Comparison of ENCODE assay signal across 1 cellular context in the genomic region with DNA sequence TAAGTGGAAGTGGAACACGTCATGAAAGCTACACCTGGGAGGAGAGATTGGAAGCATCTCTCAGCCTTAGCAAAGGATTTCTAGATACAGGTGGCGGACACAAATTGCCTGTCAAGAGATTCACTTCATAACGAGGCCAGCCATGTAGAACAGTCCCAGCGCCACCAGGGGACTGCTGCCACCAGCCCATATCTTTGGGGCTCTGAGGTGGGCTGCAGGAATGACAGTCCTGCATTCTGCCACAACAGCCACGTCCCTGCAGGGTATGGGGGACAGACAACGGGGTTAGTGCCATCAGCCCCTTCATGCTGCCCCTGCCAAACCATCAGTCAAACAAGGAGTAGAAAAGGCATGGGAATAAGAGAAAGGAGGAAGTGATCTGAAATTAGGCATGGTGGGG.
TF ChIP-seq lines count a peak whose summit lies in the region.

No MANE protein-coding gene starts in this region.

TF ChIP-seq in GM23338, 12 proteins besides CTCF, POLR2A, EP300 and RAD21 (continued from another document):
- TF ChIP-seq, protein P1, sequence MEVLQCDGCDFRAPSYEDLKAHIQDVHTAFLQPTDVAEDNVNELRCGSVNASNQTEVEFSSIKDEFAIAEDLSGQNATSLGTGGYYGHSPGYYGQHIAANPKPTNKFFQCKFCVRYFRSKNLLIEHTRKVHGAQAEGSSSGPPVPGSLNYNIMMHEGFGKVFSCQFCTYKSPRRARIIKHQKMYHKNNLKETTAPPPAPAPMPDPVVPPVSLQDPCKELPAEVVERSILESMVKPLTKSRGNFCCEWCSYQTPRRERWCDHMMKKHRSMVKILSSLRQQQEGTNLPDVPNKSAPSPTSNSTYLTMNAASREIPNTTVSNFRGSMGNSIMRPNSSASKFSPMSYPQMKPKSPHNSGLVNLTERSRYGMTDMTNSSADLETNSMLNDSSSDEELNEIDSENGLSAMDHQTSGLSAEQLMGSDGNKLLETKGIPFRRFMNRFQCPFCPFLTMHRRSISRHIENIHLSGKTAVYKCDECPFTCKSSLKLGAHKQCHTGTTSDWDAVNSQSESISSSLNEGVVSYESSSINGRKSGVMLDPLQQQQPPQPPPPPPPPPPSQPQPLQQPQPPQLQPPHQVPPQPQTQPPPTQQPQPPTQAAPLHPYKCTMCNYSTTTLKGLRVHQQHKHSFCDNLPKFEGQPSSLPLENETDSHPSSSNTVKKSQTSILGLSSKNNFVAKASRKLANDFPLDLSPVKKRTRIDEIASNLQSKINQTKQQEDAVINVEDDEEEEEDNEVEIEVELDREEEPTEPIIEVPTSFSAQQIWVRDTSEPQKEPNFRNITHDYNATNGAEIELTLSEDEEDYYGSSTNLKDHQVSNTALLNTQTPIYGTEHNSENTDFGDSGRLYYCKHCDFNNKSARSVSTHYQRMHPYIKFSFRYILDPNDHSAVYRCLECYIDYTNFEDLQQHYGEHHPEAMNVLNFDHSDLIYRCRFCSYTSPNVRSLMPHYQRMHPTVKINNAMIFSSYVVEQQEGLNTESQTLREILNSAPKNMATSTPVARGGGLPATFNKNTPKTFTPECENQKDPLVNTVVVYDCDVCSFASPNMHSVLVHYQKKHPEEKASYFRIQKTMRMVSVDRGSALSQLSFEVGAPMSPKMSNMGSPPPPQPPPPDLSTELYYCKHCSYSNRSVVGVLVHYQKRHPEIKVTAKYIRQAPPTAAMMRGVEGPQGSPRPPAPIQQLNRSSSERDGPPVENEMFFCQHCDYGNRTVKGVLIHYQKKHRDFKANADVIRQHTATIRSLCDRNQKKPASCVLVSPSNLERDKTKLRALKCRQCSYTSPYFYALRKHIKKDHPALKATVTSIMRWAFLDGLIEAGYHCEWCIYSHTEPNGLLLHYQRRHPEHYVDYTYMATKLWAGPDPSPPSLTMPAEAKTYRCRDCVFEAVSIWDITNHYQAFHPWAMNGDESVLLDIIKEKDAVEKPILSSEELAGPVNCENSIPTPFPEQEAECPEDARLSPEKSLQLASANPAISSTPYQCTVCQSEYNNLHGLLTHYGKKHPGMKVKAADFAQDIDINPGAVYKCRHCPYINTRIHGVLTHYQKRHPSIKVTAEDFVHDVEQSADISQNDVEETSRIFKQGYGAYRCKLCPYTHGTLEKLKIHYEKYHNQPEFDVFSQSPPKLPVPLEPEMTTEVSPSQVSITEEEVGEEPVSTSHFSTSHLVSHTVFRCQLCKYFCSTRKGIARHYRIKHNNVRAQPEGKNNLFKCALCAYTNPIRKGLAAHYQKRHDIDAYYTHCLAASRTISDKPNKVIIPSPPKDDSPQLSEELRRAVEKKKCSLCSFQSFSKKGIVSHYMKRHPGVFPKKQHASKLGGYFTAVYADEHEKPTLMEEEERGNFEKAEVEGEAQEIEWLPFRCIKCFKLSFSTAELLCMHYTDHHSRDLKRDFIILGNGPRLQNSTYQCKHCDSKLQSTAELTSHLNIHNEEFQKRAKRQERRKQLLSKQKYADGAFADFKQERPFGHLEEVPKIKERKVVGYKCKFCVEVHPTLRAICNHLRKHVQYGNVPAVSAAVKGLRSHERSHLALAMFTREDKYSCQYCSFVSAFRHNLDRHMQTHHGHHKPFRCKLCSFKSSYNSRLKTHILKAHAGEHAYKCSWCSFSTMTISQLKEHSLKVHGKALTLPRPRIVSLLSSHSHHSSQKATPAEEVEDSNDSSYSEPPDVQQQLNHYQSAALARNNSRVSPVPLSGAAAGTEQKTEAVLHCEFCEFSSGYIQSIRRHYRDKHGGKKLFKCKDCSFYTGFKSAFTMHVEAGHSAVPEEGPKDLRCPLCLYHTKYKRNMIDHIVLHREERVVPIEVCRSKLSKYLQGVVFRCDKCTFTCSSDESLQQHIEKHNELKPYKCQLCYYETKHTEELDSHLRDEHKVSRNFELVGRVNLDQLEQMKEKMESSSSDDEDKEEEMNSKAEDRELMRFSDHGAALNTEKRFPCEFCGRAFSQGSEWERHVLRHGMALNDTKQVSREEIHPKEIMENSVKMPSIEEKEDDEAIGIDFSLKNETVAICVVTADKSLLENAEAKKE (CRISPR knock-in tag; IDR thresholded peaks at IDR 0.05) = no peak
- TF ChIP-seq JUNB (IDR thresholded peaks at IDR 0.05; ENCODE audit: unreplicated experiment) = no peak
- TF ChIP-seq ZNF331 (CRISPR knock-in tag; IDR thresholded peaks at IDR 0.05; ENCODE audit: low read depth) = no peak
- TF ChIP-seq EZH2 (IDR thresholded peaks at IDR 0.05; ENCODE audit: low read depth, unreplicated experiment) = no peak
- no peak for TF ChIP-seq POLR2AphosphoS5 (IDR thresholded peaks at IDR 0.05; ENCODE audit: low read depth)
- TF ChIP-seq, protein P2, sequence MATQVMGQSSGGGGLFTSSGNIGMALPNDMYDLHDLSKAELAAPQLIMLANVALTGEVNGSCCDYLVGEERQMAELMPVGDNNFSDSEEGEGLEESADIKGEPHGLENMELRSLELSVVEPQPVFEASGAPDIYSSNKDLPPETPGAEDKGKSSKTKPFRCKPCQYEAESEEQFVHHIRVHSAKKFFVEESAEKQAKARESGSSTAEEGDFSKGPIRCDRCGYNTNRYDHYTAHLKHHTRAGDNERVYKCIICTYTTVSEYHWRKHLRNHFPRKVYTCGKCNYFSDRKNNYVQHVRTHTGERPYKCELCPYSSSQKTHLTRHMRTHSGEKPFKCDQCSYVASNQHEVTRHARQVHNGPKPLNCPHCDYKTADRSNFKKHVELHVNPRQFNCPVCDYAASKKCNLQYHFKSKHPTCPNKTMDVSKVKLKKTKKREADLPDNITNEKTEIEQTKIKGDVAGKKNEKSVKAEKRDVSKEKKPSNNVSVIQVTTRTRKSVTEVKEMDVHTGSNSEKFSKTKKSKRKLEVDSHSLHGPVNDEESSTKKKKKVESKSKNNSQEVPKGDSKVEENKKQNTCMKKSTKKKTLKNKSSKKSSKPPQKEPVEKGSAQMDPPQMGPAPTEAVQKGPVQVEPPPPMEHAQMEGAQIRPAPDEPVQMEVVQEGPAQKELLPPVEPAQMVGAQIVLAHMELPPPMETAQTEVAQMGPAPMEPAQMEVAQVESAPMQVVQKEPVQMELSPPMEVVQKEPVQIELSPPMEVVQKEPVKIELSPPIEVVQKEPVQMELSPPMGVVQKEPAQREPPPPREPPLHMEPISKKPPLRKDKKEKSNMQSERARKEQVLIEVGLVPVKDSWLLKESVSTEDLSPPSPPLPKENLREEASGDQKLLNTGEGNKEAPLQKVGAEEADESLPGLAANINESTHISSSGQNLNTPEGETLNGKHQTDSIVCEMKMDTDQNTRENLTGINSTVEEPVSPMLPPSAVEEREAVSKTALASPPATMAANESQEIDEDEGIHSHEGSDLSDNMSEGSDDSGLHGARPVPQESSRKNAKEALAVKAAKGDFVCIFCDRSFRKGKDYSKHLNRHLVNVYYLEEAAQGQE (IDR thresholded peaks at IDR 0.05; ENCODE audit: unreplicated experiment) = no peak
